In the genomic region with DNA sequence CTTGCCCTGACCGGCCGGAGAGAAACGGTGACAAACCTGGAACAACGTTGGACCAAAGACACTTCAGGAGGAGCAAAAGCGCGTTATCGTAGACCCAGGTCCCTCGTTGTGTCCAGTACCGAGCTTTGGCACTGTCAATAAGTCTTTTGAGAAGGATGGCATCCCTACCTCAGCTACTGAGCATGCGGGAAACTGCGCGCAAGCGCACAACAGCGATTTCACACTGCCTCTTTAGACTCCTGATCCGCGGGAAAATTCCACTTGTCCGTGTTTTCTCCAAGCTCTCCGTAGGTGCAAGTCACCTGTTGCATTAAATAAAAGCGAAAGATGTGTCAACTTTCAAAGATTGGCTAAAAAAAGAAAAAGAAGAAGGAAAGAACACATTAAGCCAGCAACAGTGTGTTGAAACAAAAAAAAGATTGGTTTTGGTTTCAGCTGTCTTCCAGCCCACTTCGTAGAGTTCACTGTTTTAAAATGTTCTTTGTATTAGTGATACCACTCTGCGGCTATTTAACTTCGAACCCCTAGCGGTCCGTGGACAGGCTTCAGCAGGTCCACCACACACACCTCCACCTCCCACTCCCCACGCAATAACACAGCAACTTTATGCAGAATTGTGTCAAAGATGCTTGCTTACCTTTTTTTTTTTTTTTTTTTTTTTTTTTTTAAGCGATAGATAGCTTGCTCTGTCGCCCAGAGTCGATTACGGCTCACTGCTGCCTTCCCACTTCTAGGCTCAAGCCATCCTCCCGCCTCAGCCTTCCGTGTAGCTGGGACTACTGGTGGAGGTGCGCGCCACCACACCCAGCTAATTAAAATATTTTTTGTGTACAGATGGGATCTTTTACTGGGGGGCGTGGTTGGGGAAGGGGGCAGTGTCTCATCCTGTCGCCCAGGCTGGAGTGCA, we compare ENCODE assay signal across 1 cellular context.
A peak's percentile ranks its signal among the peaks of the same experiment; 100 is the strongest.
TF ChIP-seq lines count a peak whose summit lies in the region.

BPNT1 (minus strand) TSS at position 139 of the 907 bp plus-strand sequence. CDS start 9,942 bp downstream, outside the sequence.

TF ChIP-seq in K562, 482 proteins besides CTCF, POLR2A, EP300 and RAD21 (continued from another document and continues in another):
- TF ChIP-seq, protein P1, sequence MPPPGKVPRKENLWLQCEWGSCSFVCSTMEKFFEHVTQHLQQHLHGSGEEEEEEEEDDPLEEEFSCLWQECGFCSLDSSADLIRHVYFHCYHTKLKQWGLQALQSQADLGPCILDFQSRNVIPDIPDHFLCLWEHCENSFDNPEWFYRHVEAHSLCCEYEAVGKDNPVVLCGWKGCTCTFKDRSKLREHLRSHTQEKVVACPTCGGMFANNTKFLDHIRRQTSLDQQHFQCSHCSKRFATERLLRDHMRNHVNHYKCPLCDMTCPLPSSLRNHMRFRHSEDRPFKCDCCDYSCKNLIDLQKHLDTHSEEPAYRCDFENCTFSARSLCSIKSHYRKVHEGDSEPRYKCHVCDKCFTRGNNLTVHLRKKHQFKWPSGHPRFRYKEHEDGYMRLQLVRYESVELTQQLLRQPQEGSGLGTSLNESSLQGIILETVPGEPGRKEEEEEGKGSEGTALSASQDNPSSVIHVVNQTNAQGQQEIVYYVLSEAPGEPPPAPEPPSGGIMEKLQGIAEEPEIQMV (tag; conservative IDR thresholded peaks at IDR 0.05; ENCODE audit: low read depth) = peak; percentile 67
- TF ChIP-seq, protein P2, sequence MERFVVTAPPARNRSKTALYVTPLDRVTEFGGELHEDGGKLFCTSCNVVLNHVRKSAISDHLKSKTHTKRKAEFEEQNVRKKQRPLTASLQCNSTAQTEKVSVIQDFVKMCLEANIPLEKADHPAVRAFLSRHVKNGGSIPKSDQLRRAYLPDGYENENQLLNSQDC (CRISPR knock-in tag; IDR thresholded peaks at IDR 0.05) = no peak
- TF ChIP-seq KLF6 (CRISPR knock-in tag; IDR thresholded peaks at IDR 0.05; ENCODE audit: borderline replicate concordance) = no peak
- peak; percentile 78 for TF ChIP-seq TEAD4 (IDR thresholded peaks at IDR 0.05; ENCODE audit: low read length)
- no peak for TF ChIP-seq TEAD4 (CRISPR knock-in tag; IDR thresholded peaks at IDR 0.05; ENCODE audit: borderline replicate concordance)
- no peak for TF ChIP-seq IRF1 (CRISPR knock-in tag; IDR thresholded peaks at IDR 0.05; ENCODE audit: borderline replicate concordance)
- peak; percentile 98 for TF ChIP-seq NEUROD1 (IDR thresholded peaks at IDR 0.05; ENCODE audit: borderline replicate concordance, low read depth, low read length, partially characterized antibody)
- no peak for TF ChIP-seq ZNF655 (CRISPR knock-in tag; IDR thresholded peaks at IDR 0.05)
- 0 out of 4 replicates have a peak, but pooled peaks of 1 of the 2 experiments have one; percentile 37 for TF ChIP-seq CSDE1 (IDR thresholded peaks at IDR 0.05)
- TF ChIP-seq ARID3B (CRISPR knock-in tag; IDR thresholded peaks at IDR 0.05; ENCODE audit: borderline replicate concordance) = no peak
- no peak for TF ChIP-seq PTBP1 (IDR thresholded peaks at IDR 0.05; ENCODE audit: low read depth, low read length)
- no peak for TF ChIP-seq SNAPC5 (CRISPR knock-in tag; IDR thresholded peaks at IDR 0.05)
- TF ChIP-seq, protein P3, sequence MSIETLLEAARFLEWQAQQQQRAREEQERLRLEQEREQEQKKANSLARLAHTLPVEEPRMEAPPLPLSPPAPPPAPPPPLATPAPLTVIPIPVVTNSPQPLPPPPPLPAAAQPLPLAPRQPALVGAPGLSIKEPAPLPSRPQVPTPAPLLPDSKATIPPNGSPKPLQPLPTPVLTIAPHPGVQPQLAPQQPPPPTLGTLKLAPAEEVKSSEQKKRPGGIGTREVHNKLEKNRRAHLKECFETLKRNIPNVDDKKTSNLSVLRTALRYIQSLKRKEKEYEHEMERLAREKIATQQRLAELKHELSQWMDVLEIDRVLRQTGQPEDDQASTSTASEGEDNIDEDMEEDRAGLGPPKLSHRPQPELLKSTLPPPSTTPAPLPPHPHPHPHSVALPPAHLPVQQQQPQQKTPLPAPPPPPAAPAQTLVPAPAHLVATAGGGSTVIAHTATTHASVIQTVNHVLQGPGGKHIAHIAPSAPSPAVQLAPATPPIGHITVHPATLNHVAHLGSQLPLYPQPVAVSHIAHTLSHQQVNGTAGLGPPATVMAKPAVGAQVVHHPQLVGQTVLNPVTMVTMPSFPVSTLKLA (conservative IDR thresholded peaks at IDR 0.05) = peak; percentile 49 to 84
- TF ChIP-seq HMG20B (CRISPR knock-in tag; IDR thresholded peaks at IDR 0.05) = no peak
- TF ChIP-seq, protein P4, sequence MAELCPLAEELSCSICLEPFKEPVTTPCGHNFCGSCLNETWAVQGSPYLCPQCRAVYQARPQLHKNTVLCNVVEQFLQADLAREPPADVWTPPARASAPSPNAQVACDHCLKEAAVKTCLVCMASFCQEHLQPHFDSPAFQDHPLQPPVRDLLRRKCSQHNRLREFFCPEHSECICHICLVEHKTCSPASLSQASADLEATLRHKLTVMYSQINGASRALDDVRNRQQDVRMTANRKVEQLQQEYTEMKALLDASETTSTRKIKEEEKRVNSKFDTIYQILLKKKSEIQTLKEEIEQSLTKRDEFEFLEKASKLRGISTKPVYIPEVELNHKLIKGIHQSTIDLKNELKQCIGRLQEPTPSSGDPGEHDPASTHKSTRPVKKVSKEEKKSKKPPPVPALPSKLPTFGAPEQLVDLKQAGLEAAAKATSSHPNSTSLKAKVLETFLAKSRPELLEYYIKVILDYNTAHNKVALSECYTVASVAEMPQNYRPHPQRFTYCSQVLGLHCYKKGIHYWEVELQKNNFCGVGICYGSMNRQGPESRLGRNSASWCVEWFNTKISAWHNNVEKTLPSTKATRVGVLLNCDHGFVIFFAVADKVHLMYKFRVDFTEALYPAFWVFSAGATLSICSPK (IDR thresholded peaks at IDR 0.05; ENCODE audit: borderline replicate concordance) = 0 out of 2 replicates have a peak, but pooled peaks have one; percentile 46
- TF ChIP-seq YY1 (IDR thresholded peaks at IDR 0.05; ENCODE audit: borderline replicate concordance in 1 of 3, control insufficient read depth in 1 of 3, extremely low read depth in 1 of 3, insufficient read depth in 3 of 3, insufficient read length in 1 of 3, insufficient replicate concordance in 2 of 3, low read depth in 1 of 3, low read length in 2 of 3) = peak in 2 of 3 experiments; percentile 29 to 53
- TF ChIP-seq, protein P5, sequence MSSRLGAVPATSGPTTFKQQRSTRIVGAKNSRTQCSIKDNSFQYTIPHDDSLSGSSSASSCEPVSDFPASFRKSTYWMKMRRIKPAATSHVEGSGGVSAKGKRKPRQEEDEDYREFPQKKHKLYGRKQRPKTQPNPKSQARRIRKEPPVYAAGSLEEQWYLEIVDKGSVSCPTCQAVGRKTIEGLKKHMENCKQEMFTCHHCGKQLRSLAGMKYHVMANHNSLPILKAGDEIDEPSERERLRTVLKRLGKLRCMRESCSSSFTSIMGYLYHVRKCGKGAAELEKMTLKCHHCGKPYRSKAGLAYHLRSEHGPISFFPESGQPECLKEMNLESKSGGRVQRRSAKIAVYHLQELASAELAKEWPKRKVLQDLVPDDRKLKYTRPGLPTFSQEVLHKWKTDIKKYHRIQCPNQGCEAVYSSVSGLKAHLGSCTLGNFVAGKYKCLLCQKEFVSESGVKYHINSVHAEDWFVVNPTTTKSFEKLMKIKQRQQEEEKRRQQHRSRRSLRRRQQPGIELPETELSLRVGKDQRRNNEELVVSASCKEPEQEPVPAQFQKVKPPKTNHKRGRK (tag; IDR thresholded peaks at IDR 0.05) = peak; percentile 98
- TF ChIP-seq E2F4 (CRISPR knock-in tag; IDR thresholded peaks at IDR 0.05; ENCODE audit: low read depth) = no peak
- peak; percentile 87 for TF ChIP-seq TBP (optimal IDR thresholded peaks at IDR 0.05; ENCODE audit: low read depth, low read length)
- peak; percentile 22; the same call in 1 of the 2 replicates for TF ChIP-seq SMAD4 (CRISPR knock-in tag; conservative IDR thresholded peaks at IDR 0.05)
- TF ChIP-seq ZNF239 (CRISPR knock-in tag; IDR thresholded peaks at IDR 0.05) = peak; percentile 4; the same call in 1 of the 2 replicates
- peak; percentile 82 for TF ChIP-seq VEZF1 (CRISPR knock-in tag; IDR thresholded peaks at IDR 0.05)
- peak; percentile 91 for TF ChIP-seq NUFIP1 (IDR thresholded peaks at IDR 0.05; ENCODE audit: partially characterized antibody)
- peak; percentile 97; the same call in 1 of the 2 replicates for TF ChIP-seq XRCC5 (IDR thresholded peaks at IDR 0.05; ENCODE audit: low read depth, low read length)
- 0 out of 2 replicates have a peak, but pooled peaks have one; percentile 12 for TF ChIP-seq TCF15 (CRISPR knock-in tag; IDR thresholded peaks at IDR 0.05)
- TF ChIP-seq NRF1 (conservative IDR thresholded peaks at IDR 0.05 in 1 of 2, IDR thresholded peaks at IDR 0.05 in 1 of 2) = peak; percentile 90 to 91
- TF ChIP-seq, protein P6, sequence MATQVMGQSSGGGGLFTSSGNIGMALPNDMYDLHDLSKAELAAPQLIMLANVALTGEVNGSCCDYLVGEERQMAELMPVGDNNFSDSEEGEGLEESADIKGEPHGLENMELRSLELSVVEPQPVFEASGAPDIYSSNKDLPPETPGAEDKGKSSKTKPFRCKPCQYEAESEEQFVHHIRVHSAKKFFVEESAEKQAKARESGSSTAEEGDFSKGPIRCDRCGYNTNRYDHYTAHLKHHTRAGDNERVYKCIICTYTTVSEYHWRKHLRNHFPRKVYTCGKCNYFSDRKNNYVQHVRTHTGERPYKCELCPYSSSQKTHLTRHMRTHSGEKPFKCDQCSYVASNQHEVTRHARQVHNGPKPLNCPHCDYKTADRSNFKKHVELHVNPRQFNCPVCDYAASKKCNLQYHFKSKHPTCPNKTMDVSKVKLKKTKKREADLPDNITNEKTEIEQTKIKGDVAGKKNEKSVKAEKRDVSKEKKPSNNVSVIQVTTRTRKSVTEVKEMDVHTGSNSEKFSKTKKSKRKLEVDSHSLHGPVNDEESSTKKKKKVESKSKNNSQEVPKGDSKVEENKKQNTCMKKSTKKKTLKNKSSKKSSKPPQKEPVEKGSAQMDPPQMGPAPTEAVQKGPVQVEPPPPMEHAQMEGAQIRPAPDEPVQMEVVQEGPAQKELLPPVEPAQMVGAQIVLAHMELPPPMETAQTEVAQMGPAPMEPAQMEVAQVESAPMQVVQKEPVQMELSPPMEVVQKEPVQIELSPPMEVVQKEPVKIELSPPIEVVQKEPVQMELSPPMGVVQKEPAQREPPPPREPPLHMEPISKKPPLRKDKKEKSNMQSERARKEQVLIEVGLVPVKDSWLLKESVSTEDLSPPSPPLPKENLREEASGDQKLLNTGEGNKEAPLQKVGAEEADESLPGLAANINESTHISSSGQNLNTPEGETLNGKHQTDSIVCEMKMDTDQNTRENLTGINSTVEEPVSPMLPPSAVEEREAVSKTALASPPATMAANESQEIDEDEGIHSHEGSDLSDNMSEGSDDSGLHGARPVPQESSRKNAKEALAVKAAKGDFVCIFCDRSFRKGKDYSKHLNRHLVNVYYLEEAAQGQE (CRISPR knock-in tag; IDR thresholded peaks at IDR 0.05; ENCODE audit: low read depth) = no peak
- TF ChIP-seq FOXJ2 (tag; IDR thresholded peaks at IDR 0.05) = no peak
